In the genomic region with DNA sequence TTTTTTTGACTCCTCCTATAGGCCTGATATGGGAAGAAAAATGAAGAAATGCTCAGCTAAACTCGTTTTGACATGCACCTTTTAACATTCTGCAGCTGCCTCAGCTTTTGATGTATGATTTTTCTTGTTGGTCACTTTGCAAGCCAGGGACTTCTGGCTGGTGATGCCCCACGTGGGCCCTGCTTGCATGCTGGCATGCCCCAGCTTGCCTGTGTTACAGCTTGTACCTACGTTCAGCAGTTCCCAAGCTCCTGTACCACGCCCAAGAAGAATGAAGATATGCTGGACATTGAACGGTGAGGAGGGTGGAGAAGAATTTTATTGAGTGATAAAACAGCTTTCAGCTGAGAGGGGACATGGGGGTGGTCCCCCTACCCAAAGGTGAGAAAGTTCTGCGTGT, we compare ENCODE assay signal across 28 cellular contexts.
DNase-seq lines count a peak whose midpoint lies in the region; ATAC-seq and TF ChIP-seq lines count a peak whose summit lies in the region.
"Had no signal": no experiment of that assay in that cellular context is flagged by ENCODE, and none has a peak within 500 bp of the region (broad histone marks: within the 10 kb centered on the region; RNA-seq: fewer than 3 reads in every experiment).

No MANE protein-coding gene starts in this region.

- intact Hi-C loops in left colon (cut with DNase I, micrococcal nuclease) (no loop called here), head of caudate nucleus (cut with DNase I) (no loop called here), spleen (cut with DNase I; ENCODE audit: low total_unique reads) (no loop called here)

- H3K27ac ChIP-seq in RWPE2 (ENCODE audit: poor library complexity, severe bottlenecking) (peak overlapping the region; percentile 30), spleen (no peak overlapping the region)
- H3K27ac ChIP-seq: A549; BLaER1 treated with 17β-estradiol and CSF1 and Interleukin-3, amounts not matched to agents 10 nM and 100 nM; GM23248; SJSA1 had no signal

- 66 to 87% (median 79%) methylated on average over 6 of the region's 6 CpGs for WGBS in spleen, 5 donors

- H3K27me3 ChIP-seq in RWPE2 (ENCODE audit: insufficient read depth, poor library complexity, severe bottlenecking): no peaks in the 10 kb centered on the region
- no peaks in the 10 kb centered on the region for H3K27me3 ChIP-seq in spleen (replicated peaks in 1 of 7)
- H3K27me3 ChIP-seq: BLaER1 treated with 17β-estradiol and CSF1 and Interleukin-3, amounts not matched to agents 10 nM and 100 nM; SJSA1 had no signal

- H3K4me1 ChIP-seq in RWPE2 (ENCODE audit: insufficient read depth, poor library complexity, severe bottlenecking): peaks cover 13% of the 10 kb centered on the region
- no peaks in the 10 kb centered on the region for H3K4me1 ChIP-seq in spleen

- H3K4me3 ChIP-seq in RWPE2 (ENCODE audit: severe bottlenecking) (no peak overlapping the region), epithelial cell of esophagus (ENCODE audit: low read length) (no peak overlapping the region), spleen (no peak overlapping the region)
- H3K4me3 ChIP-seq: A549; BLaER1 treated with 17β-estradiol and CSF1 and Interleukin-3, amounts not matched to agents 10 nM and 100 nM; GM23248; K562; SJSA1 had no signal

- TF ChIP-seq POLR2A in spleen (IDR thresholded peaks at IDR 0.05): no peak

- TF ChIP-seq CTCF in RWPE2 (IDR thresholded peaks at IDR 0.05; ENCODE audit: poor library complexity, severe bottlenecking): no peak
- no peak for TF ChIP-seq CTCF in epithelial cell of esophagus (IDR thresholded peaks at IDR 0.05; ENCODE audit: insufficient read depth, low read depth, low read length, missing control alignments)
- TF ChIP-seq CTCF in spleen (IDR thresholded peaks at IDR 0.05 in 8 of 11, conservative IDR thresholded peaks at IDR 0.05 in 3 of 11): no peak

- H3K9me3 ChIP-seq in RWPE2 (ENCODE audit: severe bottlenecking): no peaks in the 10 kb centered on the region
- no peaks in the 10 kb centered on the region for H3K9me3 ChIP-seq in spleen
- H3K9me3 ChIP-seq: A549; BLaER1 treated with 17β-estradiol and CSF1 and Interleukin-3, amounts not matched to agents 10 nM and 100 nM; Caco-2; SJSA1 had no signal

- peak; percentile 89 for ATAC-seq in RWPE2 (ENCODE audit: low read depth)
- ATAC-seq in left colon: peak; percentile 75
- ATAC-seq in HG02571 (IDR thresholded peaks at IDR 0.05; ENCODE audit: unreplicated experiment): no peak
- ATAC-seq: A549, HepG2, K562, PC-3 had no signal

- no peaks in the 10 kb centered on the region for H3K36me3 ChIP-seq in RWPE2 (ENCODE audit: low read depth)
- H3K36me3 ChIP-seq in spleen: no peaks in the 10 kb centered on the region
- H3K36me3 ChIP-seq: BLaER1 treated with 17β-estradiol and CSF1 and Interleukin-3, amounts not matched to agents 10 nM and 100 nM; SJSA1 had no signal

- DNase-seq in RWPE2 (ENCODE audit: low spot score): no peak
- DNase-seq in epithelial cell of esophagus (ENCODE audit: low read depth): peak; percentile 95
- DNase-seq in left colon: peak; percentile 53 to 78
- DNase-seq in head of caudate nucleus: no peak
- DNase-seq in spleen: no peak
- no peak for DNase-seq in NCI-H1048 (lab: John Stamatoyannopoulos, UW)
- DNase-seq: AML-193; Caco-2; CD4-positive, alpha-beta memory T cell; GM23248; H7; HFFc6; Kasumi-1; MV-4-11; NCI-H1105 treated with DMSO at 0.1 percent for 48 hours; NCI-H146; NCI-H1930; NCI-H446; NCI-H524 treated with DMSO at 0.1 percent for 48 hours; NK-92 treated with Interleukin-12 subunit alpha and Interleukin-12 subunit beta, amount 100 ng/mL, for 24 hours; PC-3; Right ventricle myocardium superior had no signal

Comparison
In these comparisons a context has a peak if more than half of its experiments do, and no peak if none do; other contexts are left out.
1. DNase-seq: peak in epithelial cell of esophagus (single experiment) and left colon (2 of 2); none in RWPE2 (single experiment), head of caudate nucleus (0 of 42), spleen (single experiment) and NCI-H1048 (single experiment).